In the genomic region with DNA sequence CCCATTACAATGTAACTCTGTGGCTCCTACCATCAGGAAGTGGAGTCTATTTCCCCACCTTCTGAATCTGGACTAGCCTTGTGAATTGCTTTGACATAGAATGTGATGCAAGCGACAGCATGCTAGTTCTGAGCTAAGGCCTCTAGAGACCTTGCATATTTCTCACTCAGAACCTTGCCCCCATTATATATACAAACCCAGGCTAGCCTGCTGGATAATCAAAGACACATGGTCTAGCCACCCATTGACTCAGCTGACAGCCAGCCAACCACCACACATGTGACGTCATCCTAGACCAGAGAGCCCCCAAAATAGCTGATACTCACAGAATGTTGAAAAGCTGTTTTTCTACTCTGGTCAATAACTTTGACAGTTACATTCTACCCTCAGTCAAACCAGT, we compare ENCODE assay signal across 34 cellular contexts.
DNase-seq lines count a peak whose midpoint lies in the region; ATAC-seq, FAIRE-seq and TF ChIP-seq lines count a peak whose summit lies in the region.
"Had no signal": no experiment of that assay in that cellular context is flagged by ENCODE, and none has a peak within 500 bp of the region (broad histone marks: within the 10 kb centered on the region; RNA-seq: fewer than 3 reads in every experiment).

No MANE protein-coding gene starts in this region.

- ATAC-seq in GM21367 (IDR thresholded peaks at IDR 0.05; ENCODE audit: unreplicated experiment) = no peak
- ATAC-seq: A549; activated CD4-positive, CD25-positive, alpha-beta regulatory T cell treated with anti-CD3 and anti-CD28 coated beads, Interleukin-2, amount 50 U/mL, for 24 hours; heart right ventricle; naive thymus-derived CD4-positive, alpha-beta T cell had no signal

- no peak overlapping the region for H3K27ac ChIP-seq in astrocyte (ENCODE audit: low read depth, low read length)
- H3K27ac ChIP-seq: A549; adrenal gland; BLaER1 treated with 17β-estradiol and CSF1 and Interleukin-3, amounts not matched to agents 10 nM and 100 nM; brain microvascular endothelial cell; dorsolateral prefrontal cortex; heart right ventricle; neutrophil; PC-9; prostate gland; tibial nerve had no signal

- no peaks in the 10 kb centered on the region for H4K20me1 ChIP-seq in astrocyte (ENCODE audit: insufficient read depth, low read length)
- H4K20me1 ChIP-seq: BLaER1 treated with 17β-estradiol and CSF1 and Interleukin-3, amounts not matched to agents 10 nM and 100 nM had no signal

- H3K9ac ChIP-seq in astrocyte (ENCODE audit: low read length) = no peak overlapping the region
- H3K9ac ChIP-seq: BLaER1 treated with 17β-estradiol and CSF1 and Interleukin-3, amounts not matched to agents 10 nM and 100 nM had no signal

- H3K9me3 ChIP-seq in astrocyte (ENCODE audit: insufficient read depth, low read depth, low read length) = no peaks in the 10 kb centered on the region
- H3K9me3 ChIP-seq: A549, adrenal gland, heart right ventricle, neutrophil, prostate gland, tibial nerve had no signal

- no peaks in the 10 kb centered on the region for H3K79me2 ChIP-seq in astrocyte (ENCODE audit: insufficient read depth, low read length)

- H3K36me3 Mint-ChIP-seq in astrocyte (ENCODE audit: low read depth, unreplicated experiment) = no peaks in the 10 kb centered on the region
- H3K36me3 Mint-ChIP-seq in CD14-positive monocyte = no peaks in the 10 kb centered on the region
- H3K36me3 Mint-ChIP-seq: naive thymus-derived CD4-positive, alpha-beta T cell had no signal

- DNase-seq in AG08395 (ENCODE audit: low spot score) (peak; percentile 64), GM03348 (ENCODE audit: low spot score) (peak; percentile 51), astrocyte (ENCODE audit: low read depth) (peak; percentile 27), fibroblast of the aortic adventitia (ENCODE audit: low read depth) (peak; percentile 98), CD14-positive monocyte (ENCODE audit: low spot score) (no peak), HK-2 (ENCODE audit: unreplicated experiment) (no peak), GM19238 (ENCODE audit: insufficient read length, low spot score) (no peak)
- DNase-seq: activated CD4-positive, alpha-beta memory T cell treated with anti-CD3 and anti-CD28 coated beads, Interleukin-2, amount 10 ng/mL, durations not matched to agents 7 days and 5 days; activated CD8-positive, alpha-beta memory T cell treated with anti-CD3 and anti-CD28 coated beads, Interleukin-2, amount 50 U/mL, for 4 hours; activated naive CD4-positive, alpha-beta T cell treated with anti-CD3 and anti-CD28 coated beads for 36 hours; adrenal gland; brain microvascular endothelial cell; dorsolateral prefrontal cortex; foreskin melanocyte; heart right ventricle; Kasumi-1; midbrain; MV-4-11; naive thymus-derived CD4-positive, alpha-beta T cell; NCI-H146; NCI-H345; PC-9; Right ventricle myocardium superior; stimulated activated CD4-positive, alpha-beta T cell treated with anti-CD3 and anti-CD28 coated beads, Interleukin-15, amount 100 ng/mL, for 24 hours; stimulated activated CD4-positive, alpha-beta T cell treated with anti-CD3 and anti-CD28 coated beads, Interleukin-4, amount 100 ng/mL, for 4 hours had no signal

- no peaks in the 10 kb centered on the region for H3K27me3 Mint-ChIP-seq in astrocyte (ENCODE audit: low read depth, unreplicated experiment)
- H3K27me3 Mint-ChIP-seq in CD14-positive monocyte (ENCODE audit: low read depth in 3 of 3) = peaks cover 0 to 5% (median 0%) of the 10 kb centered on the region in 3 donors
- H3K27me3 Mint-ChIP-seq: activated CD4-positive, alpha-beta memory T cell treated with anti-CD3 and anti-CD28 coated beads, Interleukin-2, amount 10 ng/mL, durations not matched to agents 7 days and 5 days had no signal

- H3K27ac Mint-ChIP-seq in astrocyte (ENCODE audit: unreplicated experiment) (no peak overlapping the region), CD14-positive monocyte (no peak overlapping the region)
- H3K27ac Mint-ChIP-seq: activated CD4-positive, alpha-beta memory T cell treated with anti-CD3 and anti-CD28 coated beads, Interleukin-2, amount 10 ng/mL, durations not matched to agents 7 days and 5 days; activated naive CD4-positive, alpha-beta T cell treated with anti-CD3 and anti-CD28 coated beads for 36 hours; activated T-helper 1 cell treated with anti-CD3 and anti-CD28 coated beads, Interleukin-12 subunit alpha, Interleukin-12 subunit beta, Interleukin-2, Interleukin-4 antibody, amounts not matched to agents 30 ng/mL and 10 ng/mL and 1 ng/mL, durations not matched to agents 14 hours and 24 hours and 36 hours; naive thymus-derived CD4-positive, alpha-beta T cell had no signal

- no peak overlapping the region for H3K4me2 ChIP-seq in astrocyte (ENCODE audit: low read length)
- H3K4me2 ChIP-seq: A549; BLaER1 treated with 17β-estradiol and CSF1 and Interleukin-3, amounts not matched to agents 10 nM and 100 nM; PC-9 had no signal

- TF ChIP-seq CTCF in astrocyte (IDR thresholded peaks at IDR 0.05; ENCODE audit: insufficient read depth, low read depth, low read length) (no peak), fibroblast of the aortic adventitia (IDR thresholded peaks at IDR 0.05; ENCODE audit: insufficient read depth, low read length) (no peak), CD14-positive monocyte (IDR thresholded peaks at IDR 0.05) (no peak)

- H3K4me1 Mint-ChIP-seq in astrocyte (ENCODE audit: low read depth, unreplicated experiment) (peaks cover 11% of the 10 kb centered on the region), CD14-positive monocyte (no peaks in the 10 kb centered on the region)
- H3K4me1 Mint-ChIP-seq: activated CD4-positive, alpha-beta memory T cell treated with anti-CD3 and anti-CD28 coated beads, Interleukin-2, amount 10 ng/mL, durations not matched to agents 7 days and 5 days; naive thymus-derived CD4-positive, alpha-beta T cell had no signal

- intact Hi-C loops in CD14-positive monocyte (cut with micrococcal nuclease) = no loop called here

- no peaks in the 10 kb centered on the region for H3K4me1 ChIP-seq in astrocyte (ENCODE audit: insufficient read depth, low read length)
- H3K4me1 ChIP-seq: A549; adrenal gland; BLaER1 treated with 17β-estradiol and CSF1 and Interleukin-3, amounts not matched to agents 10 nM and 100 nM; heart right ventricle; prostate gland; tibial nerve had no signal

- no peaks in the 10 kb centered on the region for H3K27me3 ChIP-seq in astrocyte (ENCODE audit: insufficient read depth, low read length)
- H3K27me3 ChIP-seq: adrenal gland; BLaER1 treated with 17β-estradiol and CSF1 and Interleukin-3, amounts not matched to agents 10 nM and 100 nM; brain microvascular endothelial cell; heart right ventricle; neutrophil; tibial nerve had no signal

- peaks cover 6% of the 10 kb centered on the region for H3K9me3 Mint-ChIP-seq in astrocyte (ENCODE audit: unreplicated experiment)
- H3K9me3 Mint-ChIP-seq in CD14-positive monocyte = peaks cover 5 to 11% (median 6%) of the 10 kb centered on the region in 7 donors

- H3K36me3 ChIP-seq in astrocyte (ENCODE audit: insufficient read depth, low read length) = no peaks in the 10 kb centered on the region
- H3K36me3 ChIP-seq: adrenal gland; BLaER1 treated with 17β-estradiol and CSF1 and Interleukin-3, amounts not matched to agents 10 nM and 100 nM; brain microvascular endothelial cell; heart right ventricle; neutrophil; prostate gland; tibial nerve had no signal

- H3K4me3 Mint-ChIP-seq in astrocyte (ENCODE audit: unreplicated experiment) (no peak overlapping the region), CD14-positive monocyte (no peak overlapping the region)
- H3K4me3 Mint-ChIP-seq: activated CD4-positive, alpha-beta memory T cell treated with anti-CD3 and anti-CD28 coated beads, Interleukin-2, amount 10 ng/mL, durations not matched to agents 7 days and 5 days; activated naive CD4-positive, alpha-beta T cell treated with anti-CD3 and anti-CD28 coated beads for 36 hours; activated T-helper 1 cell treated with anti-CD3 and anti-CD28 coated beads, Interleukin-12 subunit alpha, Interleukin-12 subunit beta, Interleukin-2, Interleukin-4 antibody, amounts not matched to agents 30 ng/mL and 10 ng/mL and 1 ng/mL, durations not matched to agents 14 hours and 24 hours and 36 hours; naive thymus-derived CD4-positive, alpha-beta T cell had no signal

- H3K4me3 ChIP-seq in astrocyte (ENCODE audit: insufficient read depth, low read depth, low read length) (no peak overlapping the region), fibroblast of the aortic adventitia (ENCODE audit: low read depth, low read length) (no peak overlapping the region)
- H3K4me3 ChIP-seq: A549; adrenal gland; BLaER1 treated with 17β-estradiol and CSF1 and Interleukin-3, amounts not matched to agents 10 nM and 100 nM; dorsolateral prefrontal cortex; heart right ventricle; PC-9; prostate gland; tibial nerve had no signal

- no peak for FAIRE-seq in astrocyte (lab: Jason Lieb, UNC)
- FAIRE-seq: A549, G401.6 had no signal

- H2AFZ ChIP-seq in astrocyte (ENCODE audit: low read depth, low read length) = no peak overlapping the region
- H2AFZ ChIP-seq: PC-9 had no signal

Comparison
In these comparisons a context has a peak if more than half of its experiments do, and no peak if none do; other contexts are left out.
1. DNase-seq: peak in AG08395 (single experiment), GM03348 (single experiment), astrocyte (single experiment) and fibroblast of the aortic adventitia (single experiment); none in CD14-positive monocyte (single experiment), HK-2 (single experiment) and GM19238 (single experiment).